ENCODE assay signal across 11 cellular contexts in genomic region chr19:16144216-16144581, GRCh38. TPM values are rescaled to one million over a fixed set of nuclear protein-coding genes. Genes with fewer than 3 reads are reported as not detected.
A peak's percentile ranks its signal among the peaks of the same experiment; 100 is the strongest.
DNase-seq lines count a peak whose midpoint lies in the region; ATAC-seq and TF ChIP-seq lines count a peak whose summit lies in the region.
"Had no signal": no experiment of that assay in that cellular context is flagged by ENCODE, and none has a peak within 500 bp of the region (broad histone marks: within the 10 kb centered on the region; RNA-seq: fewer than 3 reads in every experiment).

No MANE protein-coding gene starts in this region.

- H3K4me1 ChIP-seq in H9 (ENCODE audit: insufficient read depth, low read length) (no peaks in the 10 kb centered on the region), mucosa of stomach (ENCODE audit: control insufficient read depth, insufficient read depth, low read length) (peaks cover 23% of the 10 kb centered on the region)

- H3K36me3 Mint-ChIP-seq in H9 (ENCODE audit: insufficient read depth in 1 of 3, low read depth in 3 of 3) (no peaks in the 10 kb centered on the region), HFFc6 (ENCODE audit: low read depth) (no peaks in the 10 kb centered on the region)
- H3K36me3 Mint-ChIP-seq in activated T-helper 1 cell treated with anti-CD3 and anti-CD28 coated beads, Interleukin-12 subunit alpha, Interleukin-12 subunit beta, Interleukin-2, Interleukin-4 antibody, amounts not matched to agents 30 ng/mL and 10 ng/mL and 1 ng/mL, durations not matched to agents 14 hours and 24 hours and 36 hours (ENCODE audit: low read depth), result peaks cover 17% of the 10 kb centered on the region

- TF ChIP-seq CTCF in C4-2B (conservative IDR thresholded peaks at IDR 0.05) (no peak), H9 (conservative IDR thresholded peaks at IDR 0.05) (no peak), HFFc6 (IDR thresholded peaks at IDR 0.05) (no peak)

- H2BK20ac ChIP-seq in H9 (ENCODE audit: low read depth, low read length, poor library complexity, severe bottlenecking), result no peak overlapping the region

- no peak overlapping the region for H2AFZ ChIP-seq in H9 (ENCODE audit: low read length)

- H3K9ac ChIP-seq in H9 (ENCODE audit: extremely low read depth, insufficient read length, low read length), result no peak overlapping the region
- H3K9ac ChIP-seq in mucosa of stomach (ENCODE audit: low read length), result peak overlapping the region; percentile 83

- intact Hi-C loops in activated T-helper 1 cell treated with anti-CD3 and anti-CD28 coated beads, Interleukin-12 subunit alpha, Interleukin-12 subunit beta, Interleukin-2, Interleukin-4 antibody, amounts not matched to agents 30 ng/mL and 10 ng/mL and 1 ng/mL, durations not matched to agents 14 hours and 24 hours and 36 hours (cut with micrococcal nuclease), result loop anchor here (1.0 kb wide), 1 partner anchor 33 kb away; the partner anchor contains the start of gene RAB8A

- no peak overlapping the region for H2BK120ac ChIP-seq in H9 (ENCODE audit: low read depth, low read length, poor library complexity, severe bottlenecking)

- H3K27me3 Mint-ChIP-seq in H9 (ENCODE audit: low read depth), result peaks cover 2% of the 10 kb centered on the region
- H3K27me3 Mint-ChIP-seq in activated T-helper 1 cell treated with anti-CD3 and anti-CD28 coated beads, Interleukin-12 subunit alpha, Interleukin-12 subunit beta, Interleukin-2, Interleukin-4 antibody, amounts not matched to agents 30 ng/mL and 10 ng/mL and 1 ng/mL, durations not matched to agents 14 hours and 24 hours and 36 hours (ENCODE audit: insufficient read depth), result no peaks in the 10 kb centered on the region
- peaks cover 12% of the 10 kb centered on the region for H3K27me3 Mint-ChIP-seq in HFFc6 (ENCODE audit: insufficient read depth)

- no peak overlapping the region; a peak in 1 of 7 replicates for H3K27ac Mint-ChIP-seq in H9
- peak overlapping the region; percentile 97 for H3K27ac Mint-ChIP-seq in activated T-helper 1 cell treated with anti-CD3 and anti-CD28 coated beads, Interleukin-12 subunit alpha, Interleukin-12 subunit beta, Interleukin-2, Interleukin-4 antibody, amounts not matched to agents 30 ng/mL and 10 ng/mL and 1 ng/mL, durations not matched to agents 14 hours and 24 hours and 36 hours
- H3K27ac Mint-ChIP-seq in HFFc6, result no peak overlapping the region
- H3K27ac Mint-ChIP-seq: nephron progenitor cell had no signal

- H4K5ac ChIP-seq in H9 (ENCODE audit: insufficient read length, low read depth, low read length), result no peak overlapping the region

- peaks cover 9 to 10% of the 10 kb centered on the region in 2 experiments for H3K4me1 Mint-ChIP-seq in H9
- H3K4me1 Mint-ChIP-seq in activated T-helper 1 cell treated with anti-CD3 and anti-CD28 coated beads, Interleukin-12 subunit alpha, Interleukin-12 subunit beta, Interleukin-2, Interleukin-4 antibody, amounts not matched to agents 30 ng/mL and 10 ng/mL and 1 ng/mL, durations not matched to agents 14 hours and 24 hours and 36 hours (ENCODE audit: low read depth), result peaks cover 57% of the 10 kb centered on the region
- H3K4me1 Mint-ChIP-seq in HFFc6 (ENCODE audit: low read depth), result peaks cover 4% of the 10 kb centered on the region; the same call in 1 of the 2 replicates
- H3K4me1 Mint-ChIP-seq: nephron progenitor cell had no signal

- H3K18ac ChIP-seq in H9 (ENCODE audit: insufficient read length, low read depth, low read length), result peak overlapping the region; percentile 40

- no peak overlapping the region for H3K14ac ChIP-seq in H9 (ENCODE audit: insufficient read depth, low read length)

- H3K36me3 ChIP-seq in mucosa of stomach (ENCODE audit: control insufficient read depth, insufficient read depth, low read length), result no peaks in the 10 kb centered on the region

- H3K9me3 Mint-ChIP-seq in H9 (no peaks in the 10 kb centered on the region), HFFc6 (no peaks in the 10 kb centered on the region)
- H3K9me3 Mint-ChIP-seq in activated T-helper 1 cell treated with anti-CD3 and anti-CD28 coated beads, Interleukin-12 subunit alpha, Interleukin-12 subunit beta, Interleukin-2, Interleukin-4 antibody, amounts not matched to agents 30 ng/mL and 10 ng/mL and 1 ng/mL, durations not matched to agents 14 hours and 24 hours and 36 hours, result no peaks in the 10 kb centered on the region
- H3K9me3 Mint-ChIP-seq: nephron progenitor cell had no signal

- H3K23ac ChIP-seq in H9 (ENCODE audit: insufficient read length, low read depth, low read length), result no peak overlapping the region

- no peak overlapping the region for H3K4me3 Mint-ChIP-seq in H9
- H3K4me3 Mint-ChIP-seq in activated T-helper 1 cell treated with anti-CD3 and anti-CD28 coated beads, Interleukin-12 subunit alpha, Interleukin-12 subunit beta, Interleukin-2, Interleukin-4 antibody, amounts not matched to agents 30 ng/mL and 10 ng/mL and 1 ng/mL, durations not matched to agents 14 hours and 24 hours and 36 hours, result peak overlapping the region; percentile 98
- no peak overlapping the region for H3K4me3 Mint-ChIP-seq in HFFc6
- H3K4me3 Mint-ChIP-seq: nephron progenitor cell had no signal

- WGBS in H9 (ENCODE audit: extremely low coverage, insufficient read length, low lambda C conversion rate), result no CpG with 5 or more reads among the region's 1 CpG

- H4K20me1 ChIP-seq in H9 (ENCODE audit: control insufficient read depth, insufficient read depth, insufficient read length), result no peaks in the 10 kb centered on the region

- no peak overlapping the region for H2AK5ac ChIP-seq in H9 (ENCODE audit: insufficient read length, low read length)

- H3K23me2 ChIP-seq in H9 (ENCODE audit: insufficient read length, low read depth, low read length, poor library complexity, severe bottlenecking), result no peaks in the 10 kb centered on the region

- H3K56ac ChIP-seq in H9 (ENCODE audit: insufficient read length, low read depth, low read length), result no peak overlapping the region

- H3K79me1 ChIP-seq in H9 (ENCODE audit: insufficient read depth, low read depth, low read length, poor library complexity, severe bottlenecking), result no peaks in the 10 kb centered on the region

- DNase-seq in H9 (no peak), NCI-H2107 treated with DMSO at 0.1 percent for 48 hours (lab: John Stamatoyannopoulos, UW; ENCODE audit: unreplicated experiment) (no peak), NCI-H510A (lab: John Stamatoyannopoulos, UW) (no peak), HFFc6 (no peak)
- no peak for DNase-seq in activated T-helper 1 cell treated with anti-CD3 and anti-CD28 coated beads, Interleukin-12 subunit alpha, Interleukin-12 subunit beta, Interleukin-2, Interleukin-4 antibody, amounts not matched to agents 30 ng/mL and 10 ng/mL and 1 ng/mL, durations not matched to agents 14 hours and 24 hours and 36 hours (ENCODE audit: low spot score)
- DNase-seq: anterior cingulate cortex, nephron progenitor cell had no signal

- no peak overlapping the region for H2BK5ac ChIP-seq in H9 (ENCODE audit: insufficient read length, low read length)

- H3K79me2 ChIP-seq in H9 (ENCODE audit: insufficient read depth, low read length), result no peaks in the 10 kb centered on the region

- no peak overlapping the region for H3K4ac ChIP-seq in H9 (ENCODE audit: low read depth, low read length)

- H3K27me3 ChIP-seq in H9 (ENCODE audit: insufficient read depth, low read length) (no peaks in the 10 kb centered on the region), mucosa of stomach (ENCODE audit: control insufficient read depth, insufficient read depth, low read length) (no peaks in the 10 kb centered on the region)

- no peak overlapping the region for H3T11ph ChIP-seq in H9 (ENCODE audit: low read length)

- peak overlapping the region; percentile 42 for H2BK12ac ChIP-seq in H9 (ENCODE audit: insufficient read length, low read depth, low read length)

- peak overlapping the region; percentile 53 for H4K91ac ChIP-seq in H9 (ENCODE audit: insufficient read length, low read depth, low read length)

- no peak for ATAC-seq in GM18498 (IDR thresholded peaks at IDR 0.05; ENCODE audit: unreplicated experiment)
- ATAC-seq: Panc1 had no signal

- no peaks in the 10 kb centered on the region for H3K9me3 ChIP-seq in H9 (ENCODE audit: control insufficient read depth, low read depth, low read length)
- no peaks in the 10 kb centered on the region for H3K9me3 ChIP-seq in mucosa of stomach (ENCODE audit: control insufficient read depth, low read length)

- H3K27ac ChIP-seq in C4-2B (peak overlapping the region; percentile 68), H9 (ENCODE audit: insufficient read length, low read depth, low read length) (no peak overlapping the region)

- H3K4me2 ChIP-seq in H9 (ENCODE audit: insufficient read depth, insufficient read length, low read length), result no peak overlapping the region

- no peak overlapping the region for H4K8ac ChIP-seq in H9 (replicated peaks; ENCODE audit: insufficient read length, low read depth, low read length)

- 0 out of 2 replicates have a peak overlapping the region, but pooled peaks have one; percentile 0 for H2BK15ac ChIP-seq in H9 (ENCODE audit: low read depth, low read length)

- H3K4me3 ChIP-seq in mucosa of stomach (ENCODE audit: low read length), result peak overlapping the region; percentile 72

RNA-seq across cellular contexts. Expression of gene HSH2D, which starts 0.7 kb away (rescaled TPM):
- 1.8 and 2.3 TPM in 2 replicates for total RNA-seq in H9 (2021)
- total RNA-seq in activated T-helper 1 cell treated with anti-CD3 and anti-CD28 coated beads, Interleukin-12 subunit alpha, Interleukin-12 subunit beta, Interleukin-2, Interleukin-4 antibody, amounts not matched to agents 30 ng/mL and 10 ng/mL and 1 ng/mL, durations not matched to agents 14 hours and 24 hours and 36 hours, result 32.0 and 35.2 TPM in 2 replicates
- total RNA-seq in HFFc6 (2021; fragmentation: NEBNext Ultra II Directional; extraction: Animal tissue kit (Norgen Biotek cat#: 25700)), result not detected

RNA-seq across cellular contexts. Expression of gene CIB3, which starts 29.1 kb away (rescaled TPM):
- not detected in 2 replicates for total RNA-seq in H9 (2021)
- total RNA-seq in activated T-helper 1 cell treated with anti-CD3 and anti-CD28 coated beads, Interleukin-12 subunit alpha, Interleukin-12 subunit beta, Interleukin-2, Interleukin-4 antibody, amounts not matched to agents 30 ng/mL and 10 ng/mL and 1 ng/mL, durations not matched to agents 14 hours and 24 hours and 36 hours, result not detected in 2 replicates
- total RNA-seq in HFFc6 (2021; fragmentation: NEBNext Ultra II Directional; extraction: Animal tissue kit (Norgen Biotek cat#: 25700)), result not detected

RNA-seq across cellular contexts. Expression of gene RAB8A, which starts 32.5 kb away (rescaled TPM):
- total RNA-seq in H9 (2021), result 93.8 and 103 TPM in 2 replicates
- total RNA-seq in activated T-helper 1 cell treated with anti-CD3 and anti-CD28 coated beads, Interleukin-12 subunit alpha, Interleukin-12 subunit beta, Interleukin-2, Interleukin-4 antibody, amounts not matched to agents 30 ng/mL and 10 ng/mL and 1 ng/mL, durations not matched to agents 14 hours and 24 hours and 36 hours, result 235 and 248 TPM in 2 replicates
- total RNA-seq in HFFc6 (2021; fragmentation: NEBNext Ultra II Directional; extraction: Animal tissue kit (Norgen Biotek cat#: 25700)), result 100 to 1,000 TPM in 3 of 6 experiments, 10 to 100 TPM in 3; 93.5 to 103 (median 100) TPM

RNA-seq across cellular contexts. Expression of gene FAM32A, which starts 41.0 kb away (rescaled TPM):
- total RNA-seq in H9 (2021), result 90.4 and 91.9 TPM in 2 replicates
- 71.6 and 72.8 TPM in 2 replicates for total RNA-seq in activated T-helper 1 cell treated with anti-CD3 and anti-CD28 coated beads, Interleukin-12 subunit alpha, Interleukin-12 subunit beta, Interleukin-2, Interleukin-4 antibody, amounts not matched to agents 30 ng/mL and 10 ng/mL and 1 ng/mL, durations not matched to agents 14 hours and 24 hours and 36 hours
- total RNA-seq in HFFc6 (2021; fragmentation: NEBNext Ultra II Directional; extraction: Animal tissue kit (Norgen Biotek cat#: 25700)), result 10 to 100 TPM; 77.0 to 81.3 (median 79.6) TPM

RNA-seq across cellular contexts. Expression of gene AP1M1, which starts 53.5 kb away (rescaled TPM):
- 30.3 and 37.6 TPM in 2 replicates for total RNA-seq in H9 (2021)
- total RNA-seq in activated T-helper 1 cell treated with anti-CD3 and anti-CD28 coated beads, Interleukin-12 subunit alpha, Interleukin-12 subunit beta, Interleukin-2, Interleukin-4 antibody, amounts not matched to agents 30 ng/mL and 10 ng/mL and 1 ng/mL, durations not matched to agents 14 hours and 24 hours and 36 hours, result 116 and 117 TPM in 2 replicates
- 10 to 100 TPM; 83.1 to 97.6 (median 93.3) TPM for total RNA-seq in HFFc6 (2021; fragmentation: NEBNext Ultra II Directional; extraction: Animal tissue kit (Norgen Biotek cat#: 25700))

Comparison
In these comparisons a context has a peak if more than half of its experiments do, and no peak if none do; other contexts are left out.
1. RNA of gene HSH2D, which starts 0.7 kb away (total RNA-seq): 32.0 to 35.2 TPM in activated T-helper 1 cell treated with anti-CD3 and anti-CD28 coated beads, Interleukin-12 subunit alpha, Interleukin-12 subunit beta, Interleukin-2, Interleukin-4 antibody, amounts not matched to agents 30 ng/mL and 10 ng/mL and 1 ng/mL, durations not matched to agents 14 hours and 24 hours and 36 hours; 1.8 to 2.3 TPM in H9 and not detected in HFFc6; every median in the first group is over 10 times any median in the second.